In genomic region chr3:125115640-125116039, GRCh38 we compare ENCODE assay signal across 16 cellular contexts. TPM values are rescaled to one million over a fixed set of nuclear protein-coding genes. Genes with fewer than 3 reads are reported as not detected.
DNase-seq lines count a peak whose midpoint lies in the region; ATAC-seq and TF ChIP-seq lines count a peak whose summit lies in the region.
"Had no signal": no experiment of that assay in that cellular context is flagged by ENCODE, and none has a peak within 500 bp of the region (broad histone marks: within the 10 kb centered on the region; RNA-seq: fewer than 3 reads in every experiment).

No MANE protein-coding gene starts in this region.

- DNase-seq in Daoy (ENCODE audit: low read depth) (peak; percentile 60), NCI-H226 (peak; percentile 96), fibroblast of mammary gland (ENCODE audit: low read depth) (peak; percentile 38), nephron progenitor cell (no peak), 8988T (no peak), KG1 (lab: John Stamatoyannopoulos, UW) (no peak), NCI-H1436 treated with DMSO at 0.1 percent for 48 hours (lab: John Stamatoyannopoulos, UW) (no peak)
- DNase-seq: activated CD4-positive, alpha-beta memory T cell treated with anti-CD3 and anti-CD28 coated beads for 36 hours; activated naive CD4-positive, alpha-beta T cell; CD4-positive, CD25-positive, alpha-beta regulatory T cell; cortex of kidney; gastrocnemius medialis; NCI-H1930; stimulated activated naive B cell treated with anti-CD40 and anti-IgM and Interleukin-4, amounts not matched to agents 10 μg/mL and 1 μg/mL and 100 μg/mL, for 72 hours; T-helper 2 cell had no signal

- no peaks in the 10 kb centered on the region for H3K9me3 Mint-ChIP-seq in nephron progenitor cell
- H3K9me3 Mint-ChIP-seq: activated CD4-positive, alpha-beta memory T cell treated with anti-CD3 and anti-CD28 coated beads for 36 hours; CD4-positive, CD25-positive, alpha-beta regulatory T cell; stimulated activated naive B cell treated with anti-CD40 and anti-IgM and Interleukin-4, amounts not matched to agents 10 μg/mL and 1 μg/mL and 100 μg/mL, for 72 hours had no signal

- no peak for TF ChIP-seq CTCF in fibroblast of mammary gland (conservative IDR thresholded peaks at IDR 0.05; ENCODE audit: control insufficient read depth, insufficient read depth, low read depth, low read length)
- no peak for TF ChIP-seq CTCF in nephron progenitor cell (IDR thresholded peaks at IDR 0.05)

- peaks cover 24% of the 10 kb centered on the region for H3K27me3 Mint-ChIP-seq in nephron progenitor cell (ENCODE audit: low read depth, poor library complexity)

- H3K4me3 Mint-ChIP-seq in nephron progenitor cell, result no peak overlapping the region
- H3K4me3 Mint-ChIP-seq: activated CD4-positive, alpha-beta memory T cell treated with anti-CD3 and anti-CD28 coated beads for 36 hours; CD4-positive, CD25-positive, alpha-beta regulatory T cell; stimulated activated naive B cell treated with anti-CD40 and anti-IgM and Interleukin-4, amounts not matched to agents 10 μg/mL and 1 μg/mL and 100 μg/mL, for 72 hours had no signal

- H3K4me1 Mint-ChIP-seq in nephron progenitor cell, result peaks cover 34% of the 10 kb centered on the region

- no peak overlapping the region for H3K4me3 ChIP-seq in fibroblast of mammary gland (ENCODE audit: control insufficient read depth, low read depth, low read length)
- H3K4me3 ChIP-seq: gastrocnemius medialis had no signal

- no peak for ATAC-seq in HG03025 (IDR thresholded peaks at IDR 0.05; ENCODE audit: low FRiP score, unreplicated experiment)
- ATAC-seq: gastrocnemius medialis; stimulated activated naive B cell treated with anti-CD40 and anti-IgM and Interleukin-4, amounts not matched to agents 10 μg/mL and 1 μg/mL and 100 μg/mL, for 72 hours had no signal

- H3K27ac Mint-ChIP-seq in nephron progenitor cell, result peak overlapping the region; percentile 66
- H3K27ac Mint-ChIP-seq: activated CD4-positive, alpha-beta memory T cell treated with anti-CD3 and anti-CD28 coated beads for 36 hours; CD4-positive, CD25-positive, alpha-beta regulatory T cell; stimulated activated naive B cell treated with anti-CD40 and anti-IgM and Interleukin-4, amounts not matched to agents 10 μg/mL and 1 μg/mL and 100 μg/mL, for 72 hours had no signal

- no peaks in the 10 kb centered on the region for H3K36me3 Mint-ChIP-seq in nephron progenitor cell (ENCODE audit: low read depth)
- H3K36me3 Mint-ChIP-seq: activated CD4-positive, alpha-beta memory T cell treated with anti-CD3 and anti-CD28 coated beads for 36 hours; CD4-positive, CD25-positive, alpha-beta regulatory T cell had no signal

RNA-seq across cellular contexts. Expression of gene HEG1, which starts 59.8 kb away (rescaled TPM):
- total RNA-seq in Daoy (2014; rRNA removed; shearing (Covaris generic)), result 14.9 and 17.1 TPM in 2 replicates

Comparison
In these comparisons a context has a peak if more than half of its experiments do, and no peak if none do; other contexts are left out.
1. DNase-seq: peak in Daoy (single experiment), NCI-H226 (single experiment) and fibroblast of mammary gland (single experiment); none in nephron progenitor cell (single experiment), 8988T (single experiment), KG1 (single experiment) and NCI-H1436 treated with DMSO at 0.1 percent for 48 hours (single experiment).